1 cellular context compared by ENCODE assay signal in genomic region chr12:113420996-113421595, GRCh38.
TF ChIP-seq lines count a peak whose summit lies in the region.

No MANE protein-coding gene starts in this region.

TF ChIP-seq in liver, 16 proteins besides CTCF, POLR2A, EP300 and RAD21 (continued from another document):
- no peak for TF ChIP-seq REST (IDR thresholded peaks at IDR 0.05)
- TF ChIP-seq HNF4G (IDR thresholded peaks at IDR 0.05): peak; percentile 35
- TF ChIP-seq HNF4A (conservative IDR thresholded peaks at IDR 0.05): peak; percentile 85 to 87
